In genomic region chr19:18985257-18985656, GRCh38 we compare ENCODE assay signal across 16 cellular contexts. TPM values are rescaled to one million over a fixed set of nuclear protein-coding genes. Genes with fewer than 3 reads are reported as not detected.
DNase-seq lines count a peak whose midpoint lies in the region; ATAC-seq, FAIRE-seq and TF ChIP-seq lines count a peak whose summit lies in the region.
"Had no signal": no experiment of that assay in that cellular context is flagged by ENCODE, and none has a peak within 500 bp of the region (broad histone marks: within the 10 kb centered on the region; RNA-seq: fewer than 3 reads in every experiment).

No MANE protein-coding gene starts in this region.

- no peak for TF ChIP-seq RAD21 in K562 (CRISPR knock-in tag; conservative IDR thresholded peaks at IDR 0.05 in 1 of 2, IDR thresholded peaks at IDR 0.05 in 1 of 2)

- H3K4me2 ChIP-seq in K562 (ENCODE audit: insufficient read depth, low read length) (no peak overlapping the region), smooth muscle cell (no peak overlapping the region)

- H3K9ac ChIP-seq in K562 (ENCODE audit: insufficient read depth in 1 of 2, low read depth in 2 of 2, low read length in 2 of 2) (no peak overlapping the region), smooth muscle cell (ENCODE audit: low read depth) (no peak overlapping the region)

- POLR2A ChIA-PET in K562 (lab: Yijun Ruan, JAX), result interaction anchor here (1.1 kb wide), 1 partner anchor 21 kb away, joined by 3 read pairs; no protein-coding TSS in a partner anchor

- H3K36me3 ChIP-seq in K562 (ENCODE audit: control insufficient read depth, insufficient read depth, low read length) (no peaks in the 10 kb centered on the region), left lung (peaks cover 0 to 1% of the 10 kb centered on the region in 2 donors), smooth muscle cell (ENCODE audit: low read depth) (no peaks in the 10 kb centered on the region)
- H3K36me3 ChIP-seq: colonic mucosa, HAP-1 had no signal

- TF ChIP-seq CTCF in NB4 (IDR thresholded peaks at IDR 0.05; ENCODE audit: low read depth, low read length) (no peak), K562 (IDR thresholded peaks at IDR 0.05 in 2 of 3, conservative IDR thresholded peaks at IDR 0.05 in 1 of 3; ENCODE audit: insufficient read depth in 2 of 3, low read depth in 1 of 3, low read length in 3 of 3) (no peak), left lung (IDR thresholded peaks at IDR 0.05) (no peak), smooth muscle cell (IDR thresholded peaks at IDR 0.05; ENCODE audit: borderline replicate concordance, insufficient read depth, poor library complexity, severe bottlenecking) (no peak)

- peaks cover 11 to 29% of the 10 kb centered on the region in 2 experiments; a peak in 3 of 5 replicates for H3K27me3 ChIP-seq in K562 (ENCODE audit: control insufficient read depth in 2 of 2, insufficient read depth in 2 of 2, low read length in 2 of 2)
- no peaks in the 10 kb centered on the region for H3K27me3 ChIP-seq in left lung
- H3K27me3 ChIP-seq in smooth muscle cell (ENCODE audit: low read depth), result peaks cover 7% of the 10 kb centered on the region
- H3K27me3 ChIP-seq: colonic mucosa had no signal

- H3F3A ChIP-seq in smooth muscle cell (ENCODE audit: low read depth), result no peaks in the 10 kb centered on the region

- no peak for TF ChIP-seq POLR2A in NB4 (IDR thresholded peaks at IDR 0.05; ENCODE audit: extremely low read depth, insufficient read length)
- no peak for TF ChIP-seq POLR2A in K562 (conservative IDR thresholded peaks at IDR 0.05)

- intact Hi-C loops in K562 (cut with micrococcal nuclease) (loop anchor here (5.0 kb wide), 2 partner anchors 43 to 213 kb away; partner anchors contain the start of gene HOMER3), left lung (cut with DNase I) (no loop called here)

- no peaks in the 10 kb centered on the region for H3K9me3 ChIP-seq in K562 (replicated peaks; ENCODE audit: control insufficient read depth, insufficient read depth, low read depth, low read length)
- no peaks in the 10 kb centered on the region for H3K9me3 ChIP-seq in left lung
- H3K9me3 ChIP-seq in smooth muscle cell (replicated peaks; ENCODE audit: low read depth), result no peaks in the 10 kb centered on the region
- H3K9me3 ChIP-seq: colonic mucosa, HAP-1 had no signal

- H3K27ac ChIP-seq in K562 (ENCODE audit: extremely low read depth, low read depth, low read length), result no peak overlapping the region
- H3K27ac ChIP-seq in left lung, result peak overlapping the region; percentile 48 to 85
- H3K27ac ChIP-seq in substantia nigra (ENCODE audit: low read depth, low read length, poor library complexity, severe bottlenecking), result peak overlapping the region; percentile 72
- no peak overlapping the region for H3K27ac ChIP-seq in smooth muscle cell (ENCODE audit: low read depth)
- H3K27ac ChIP-seq: colonic mucosa had no signal

- H4K20me1 ChIP-seq in K562 (replicated peaks; ENCODE audit: control insufficient read depth, insufficient read depth, low read length) (peaks cover 7% of the 10 kb centered on the region; the same call in 1 of the 2 replicates), smooth muscle cell (ENCODE audit: low read depth) (no peaks in the 10 kb centered on the region)

- H3K4me3 ChIP-seq in NB4 (ENCODE audit: low read depth, low read length) (no peak overlapping the region), K562 (no peak overlapping the region), left lung (no peak overlapping the region), smooth muscle cell (no peak overlapping the region)
- H3K4me3 ChIP-seq: colonic mucosa, HAP-1 had no signal

- ATAC-seq in K562 (no peak), left lung (peak; percentile 8)
- ATAC-seq: activated CD8-positive, alpha-beta T cell treated with anti-CD3 and anti-CD28 coated beads, Interleukin-2, amount 10 ng/mL, durations not matched to agents 7 days and 5 days; left colon; stimulated activated naive CD8-positive, alpha-beta T cell treated with anti-CD3 and anti-CD28 coated beads, Interleukin-15, Interleukin-2, amounts not matched to agents 100 U/mL and 50 U/mL, for 24 hours had no signal

- in situ Hi-C loops in K562 (cut with MboI), result no loop called here

- 34% methylated on average over 7 of the region's 7 CpGs for WGBS in K562 (ENCODE audit: insufficient coverage, low coverage, missing lambda C conversion rate)
- WGBS in smooth muscle cell (ENCODE audit: low lambda C conversion rate), result 88% methylated on average over 7 of the region's 7 CpGs

- TF ChIP-seq EP300 in K562 (IDR thresholded peaks at IDR 0.05; ENCODE audit: low read length), result no peak

- DNase-seq in NB4 (ENCODE audit: low read depth) (peak; percentile 86), K562 (ENCODE audit: extremely low read depth in 1 of 4, low spot score in 3 of 4) (no peak), left lung (peak in 1 of 2 donors; percentile 39), substantia nigra (lab: John Stamatoyannopoulos, UW) (peak in 36 of 49 donors; percentile 3 to 64 (median 30)), smooth muscle cell (lab: John Stamatoyannopoulos, UW; ENCODE audit: unreplicated experiment) (no peak), NCI-H2227 (lab: John Stamatoyannopoulos, UW; ENCODE audit: unreplicated experiment) (no peak), DMS53 (lab: John Stamatoyannopoulos, UW) (no peak)
- DNase-seq: activated CD8-positive, alpha-beta T cell treated with anti-CD3 and anti-CD28 coated beads, Interleukin-2, amount 10 ng/mL, durations not matched to agents 7 days and 5 days; activated naive CD4-positive, alpha-beta T cell; Calu3; colonic mucosa; foreskin fibroblast; left colon; NCI-H187 treated with DMSO at 0.1 percent for 48 hours; stimulated activated naive CD8-positive, alpha-beta T cell treated with anti-CD3 and anti-CD28 coated beads, Interleukin-15, Interleukin-2, amounts not matched to agents 100 U/mL and 50 U/mL, for 24 hours had no signal

- no peak for FAIRE-seq in K562 (lab: Jason Lieb, UNC)

- no peak overlapping the region for H2AFZ ChIP-seq in K562 (ENCODE audit: low read depth, low read length)
- no peak overlapping the region for H2AFZ ChIP-seq in smooth muscle cell (ENCODE audit: low read depth)

- BruUV-seq in K562 (replicated peaks; lab: Mats Ljungman, UMichigan), result no TSS peak

- no peaks in the 10 kb centered on the region for H3K9me1 ChIP-seq in K562 (ENCODE audit: control insufficient read depth, insufficient read depth, low read length)

- peaks cover 0 to 4% of the 10 kb centered on the region in 2 experiments; a peak in 1 of 5 replicates for H3K4me1 ChIP-seq in K562 (replicated peaks in 1 of 2; ENCODE audit: control insufficient read depth in 2 of 2, insufficient read depth in 2 of 2, low read length in 2 of 2)
- H3K4me1 ChIP-seq in left lung, result peaks cover 4 to 29% of the 10 kb centered on the region in 2 donors
- H3K4me1 ChIP-seq in smooth muscle cell (ENCODE audit: low read depth), result no peaks in the 10 kb centered on the region
- H3K4me1 ChIP-seq: HAP-1 had no signal

- H3K79me2 ChIP-seq in K562 (ENCODE audit: control insufficient read depth, insufficient read depth, low read length) (no peaks in the 10 kb centered on the region), smooth muscle cell (ENCODE audit: low read depth) (no peaks in the 10 kb centered on the region)

- CTCF ChIA-PET in K562 (lab: Yijun Ruan, JAX; ENCODE audit: low intra/inter-chr PET ratio), result interaction anchor here (2.1 kb wide), 1 partner anchor 89 kb away, joined by 11 read pairs; the partner anchor contains the start of gene CERS1

RNA-seq across cellular contexts. Expression of gene HOMER3, which starts 44.2 kb away (rescaled TPM):
- 9.9 and 22.2 TPM in 2 replicates for total RNA-seq in K562 (2011; cell fraction: chromatin; rRNA removed; ENCODE audit: low replicate concordance)
- 12.0 and 12.4 TPM in 2 replicates for total RNA-seq in K562 (2011; cell fraction: nucleolus; rRNA removed)
- 9.1 and 12.6 TPM in 2 replicates for total RNA-seq in K562 (2011; cell fraction: nucleoplasm; rRNA removed)
- total RNA-seq in K562 (2014; rRNA removed) (4.2 and 6.8 TPM in 2 replicates), K562 (2014; rRNA removed; fragmentation: Illumina TruSeq; extraction: Trizol) (1.2 and 1.3 TPM in 2 replicates), K562 (2015; rRNA removed; fragmentation: Illumina TruSeq; extraction: Trizol) (1.5 and 2.7 TPM in 2 replicates), K562 (2021) (3.4 and 4.1 TPM in 2 replicates), left lung (10 to 100 TPM; 27.6 to 32.1 TPM), smooth muscle cell (37.4 and 40.0 TPM in 2 replicates)
- polyA plus RNA-seq in K562 (2011; rRNA removed) (5.1 and 10.3 TPM in 2 replicates), K562 (2014; fragmentation: Illumina TruSeq; extraction: Trizol) (2.9 and 4.7 TPM in 2 replicates), K562 (2014; fragmentation: Nextera tagmentation; extraction: Ambion mirVana) (not detected), K562 (2014; rRNA removed) (3.7 and 6.4 TPM in 2 replicates), smooth muscle cell (85.1 and 88.1 TPM in 2 replicates)
- 9.6 and 10.5 TPM in 2 replicates for polyA plus RNA-seq in K562 (2011; cell fraction: cytosol; rRNA removed)
- polyA plus RNA-seq in K562 (2011; cell fraction: nucleus; rRNA removed), result 9.2 and 20.4 TPM in 2 replicates
- 2.4 and 5.5 TPM in 2 replicates for polyA plus RNA-seq in K562 (2012)
- 2.5 and 2.9 TPM in 2 replicates for polyA minus RNA-seq in K562 (2011; rRNA and poly(A)+ RNA removed)
- 3.3 and 6.9 TPM in 2 replicates for polyA minus RNA-seq in K562 (2011; cell fraction: cytosol; rRNA and poly(A)+ RNA removed)
- polyA minus RNA-seq in K562 (2011; cell fraction: nucleus; rRNA and poly(A)+ RNA removed), result 3.4 and 8.3 TPM in 2 replicates
- total RNA-seq: activated CD8-positive, alpha-beta T cell treated with anti-CD3 and anti-CD28 coated beads, Interleukin-2, amount 10 ng/mL, durations not matched to agents 7 days and 5 days had no signal

RNA-seq across cellular contexts. Expression of gene SUGP2, which starts 48.1 kb away (rescaled TPM):
- 383 and 414 TPM in 2 replicates for total RNA-seq in K562 (2011; cell fraction: chromatin; rRNA removed; ENCODE audit: low replicate concordance)
- 210 and 215 TPM in 2 replicates for total RNA-seq in K562 (2011; cell fraction: nucleolus; rRNA removed)
- 214 and 219 TPM in 2 replicates for total RNA-seq in K562 (2011; cell fraction: nucleoplasm; rRNA removed)
- total RNA-seq in K562 (2014; rRNA removed) (50.6 and 61.7 TPM in 2 replicates), K562 (2014; rRNA removed; fragmentation: Illumina TruSeq; extraction: Trizol) (63.1 and 70.8 TPM in 2 replicates), K562 (2015; rRNA removed; fragmentation: Illumina TruSeq; extraction: Trizol) (60.5 and 61.8 TPM in 2 replicates), K562 (2021) (96.4 and 97.5 TPM in 2 replicates), left lung (10 to 100 TPM; 64.2 to 80.3 TPM), smooth muscle cell (47.3 and 47.6 TPM in 2 replicates)
- polyA plus RNA-seq in K562 (2011; rRNA removed) (101 and 135 TPM in 2 replicates), K562 (2014; fragmentation: Illumina TruSeq; extraction: Trizol) (82.8 and 89.9 TPM in 2 replicates), K562 (2014; fragmentation: Nextera tagmentation; extraction: Ambion mirVana) (10 to 100 TPM; 13.1 to 22.6 TPM), K562 (2014; rRNA removed) (93.0 and 120 TPM in 2 replicates), smooth muscle cell (42.2 and 51.7 TPM in 2 replicates)
- polyA plus RNA-seq in K562 (2011; cell fraction: cytosol; rRNA removed), result 49.7 and 83.6 TPM in 2 replicates
- 318 and 368 TPM in 2 replicates for polyA plus RNA-seq in K562 (2011; cell fraction: nucleus; rRNA removed)
- polyA plus RNA-seq in K562 (2012), result 73.8 and 103 TPM in 2 replicates
- 58.5 and 77.2 TPM in 2 replicates for polyA minus RNA-seq in K562 (2011; rRNA and poly(A)+ RNA removed)
- polyA minus RNA-seq in K562 (2011; cell fraction: cytosol; rRNA and poly(A)+ RNA removed), result 32.1 and 32.5 TPM in 2 replicates
- 80.9 and 135 TPM in 2 replicates for polyA minus RNA-seq in K562 (2011; cell fraction: nucleus; rRNA and poly(A)+ RNA removed)

RNA-seq across cellular contexts. Expression of gene ARMC6, which starts 48.1 kb away (rescaled TPM):
- total RNA-seq in K562 (2011; cell fraction: chromatin; rRNA removed; ENCODE audit: low replicate concordance), result 30.4 and 88.7 TPM in 2 replicates
- total RNA-seq in K562 (2011; cell fraction: nucleolus; rRNA removed), result 63.9 and 75.1 TPM in 2 replicates
- total RNA-seq in K562 (2011; cell fraction: nucleoplasm; rRNA removed), result 40.5 and 41.2 TPM in 2 replicates
- 93.4 and 116 TPM in 2 replicates for total RNA-seq in K562 (2014; rRNA removed)
- 25.9 and 40.9 TPM in 2 replicates for total RNA-seq in K562 (2014; rRNA removed; fragmentation: Illumina TruSeq; extraction: Trizol)
- 62.3 and 63.9 TPM in 2 replicates for total RNA-seq in K562 (2015; rRNA removed; fragmentation: Illumina TruSeq; extraction: Trizol)
- total RNA-seq in K562 (2021), result 69.2 and 73.4 TPM in 2 replicates
- polyA plus RNA-seq in K562 (2011; rRNA removed), result 38.1 and 47.1 TPM in 2 replicates
- polyA plus RNA-seq in K562 (2011; cell fraction: cytosol; rRNA removed), result 48.2 and 88.3 TPM in 2 replicates
- polyA plus RNA-seq in K562 (2011; cell fraction: nucleus; rRNA removed), result 48.6 and 65.2 TPM in 2 replicates
- 53.4 and 54.5 TPM in 2 replicates for polyA plus RNA-seq in K562 (2012)
- polyA plus RNA-seq in K562 (2014; fragmentation: Illumina TruSeq; extraction: Trizol), result 63.6 and 75.5 TPM in 2 replicates
- polyA plus RNA-seq in K562 (2014; fragmentation: Nextera tagmentation; extraction: Ambion mirVana), result 1 to 10 TPM; 2.1 to 5.4 TPM
- 65.4 and 76.3 TPM in 2 replicates for polyA plus RNA-seq in K562 (2014; rRNA removed)
- polyA minus RNA-seq in K562 (2011; rRNA and poly(A)+ RNA removed), result 23.4 and 39.5 TPM in 2 replicates
- polyA minus RNA-seq in K562 (2011; cell fraction: cytosol; rRNA and poly(A)+ RNA removed), result 50.9 and 61.3 TPM in 2 replicates
- 25.5 and 25.7 TPM in 2 replicates for polyA minus RNA-seq in K562 (2011; cell fraction: nucleus; rRNA and poly(A)+ RNA removed)
- 10 to 100 TPM; 23.7 to 37.9 TPM for total RNA-seq in left lung
- 14.6 and 27.1 TPM in 2 replicates for total RNA-seq in smooth muscle cell
- polyA plus RNA-seq in smooth muscle cell, result 13.8 and 17.8 TPM in 2 replicates

Comparison
In these comparisons a context has a peak if more than half of its experiments do, and no peak if none do; other contexts are left out.
1. DNase-seq: peak in NB4 (single experiment) and substantia nigra (36 of 49); none in K562 (0 of 4), smooth muscle cell (single experiment), NCI-H2227 (single experiment) and DMS53 (single experiment).
2. H3K27ac ChIP-seq: peak in left lung (2 of 2) and substantia nigra (single experiment); none in K562 (single experiment) and smooth muscle cell (single experiment).